ENCODE assay signal across 8 cellular contexts in genomic region chr15:56040081-56041035, GRCh38. TPM values are rescaled to one million over a fixed set of nuclear protein-coding genes. Genes with fewer than 3 reads are reported as not detected.
DNase-seq lines count a peak whose midpoint lies in the region; ATAC-seq and TF ChIP-seq lines count a peak whose summit lies in the region.

No MANE protein-coding gene starts in this region.

- H3K27me3 ChIP-seq in brain microvascular endothelial cell (replicated peaks) (no peaks in the 10 kb centered on the region), left lung (no peaks in the 10 kb centered on the region)

- H3K4me3 ChIP-seq in brain microvascular endothelial cell (ENCODE audit: low read depth, low read length) (no peak overlapping the region), left lung (no peak overlapping the region), urinary bladder (ENCODE audit: low read depth, low read length) (no peak overlapping the region)

- intact Hi-C loops in left lung (cut with DNase I), result no loop called here

- H3K4me1 ChIP-seq in left lung (peaks cover 7 to 8% of the 10 kb centered on the region in 2 donors), urinary bladder (ENCODE audit: insufficient read depth) (no peaks in the 10 kb centered on the region)

- WGBS in urinary bladder, result 44% methylated on average over 8 of the region's 8 CpGs

- DNase-seq in GM03348 (ENCODE audit: low spot score) (peak; percentile 81), NCI-H1436 treated with DMSO at 0.1 percent for 48 hours (lab: John Stamatoyannopoulos, UW) (peak; percentile 57), brain microvascular endothelial cell (peak; percentile 94), left lung (peak in 1 of 2 donors; percentile 65), GM10248 (ENCODE audit: extremely low spot score) (no peak)
- DNase-seq in central memory CD4-positive, alpha-beta T cell, result no peak

- CTCF ChIA-PET in GM10248 (lab: Yijun Ruan, JAX), result interaction anchor here (0.7 to 1.6 kb wide), 3 partner anchors 12 to 15 kb away, joined by 3 to 8 read pairs (median 4); no protein-coding TSS in a partner anchor

- H3K27ac ChIP-seq in brain microvascular endothelial cell (peak overlapping the region; percentile 79), left lung (peak overlapping the region; percentile 66 to 67), urinary bladder (ENCODE audit: low read depth) (peak overlapping the region; percentile 45)

- ATAC-seq in left lung (peak; percentile 88), HG03460 (IDR thresholded peaks at IDR 0.05; ENCODE audit: unreplicated experiment) (no peak)

- POLR2A ChIA-PET in GM10248 (lab: Yijun Ruan, JAX), result no interaction called here

- H3K36me3 ChIP-seq in brain microvascular endothelial cell (replicated peaks) (no peaks in the 10 kb centered on the region), left lung (no peaks in the 10 kb centered on the region), urinary bladder (ENCODE audit: insufficient read depth) (no peaks in the 10 kb centered on the region)

- no peak for TF ChIP-seq CTCF in brain microvascular endothelial cell (IDR thresholded peaks at IDR 0.05; ENCODE audit: low read depth, low read length, missing control alignments)
- no peak for TF ChIP-seq CTCF in left lung (IDR thresholded peaks at IDR 0.05)
- no peak for TF ChIP-seq CTCF in GM10248 (IDR thresholded peaks at IDR 0.05; ENCODE audit: control extremely low read depth, extremely low read depth, low read depth, missing control alignments)

- in situ Hi-C loops in brain microvascular endothelial cell (cut with HindIII; ENCODE audit: low pct_ligation_motif_present, low sequenced_read_pairs), result no loop called here

- no peaks in the 10 kb centered on the region for H3K9me3 ChIP-seq in left lung

RNA-seq across cellular contexts. Expression of gene NEDD4, which starts 46.9 kb away (rescaled TPM):
- total RNA-seq in left lung (10 to 100 TPM; 15.0 to 16.7 TPM), urinary bladder (51.2 TPM)
- 12.4 TPM for polyA plus RNA-seq in urinary bladder

Comparison
In these comparisons a context has a peak if more than half of its experiments do, and no peak if none do; other contexts are left out.
1. DNase-seq: peak in GM03348 (single experiment), NCI-H1436 treated with DMSO at 0.1 percent for 48 hours (single experiment) and brain microvascular endothelial cell (single experiment); none in GM10248 (single experiment) and central memory CD4-positive, alpha-beta T cell (single experiment).
2. Peak in every context shown above with its lines, with median percentiles within 50 percentile points of each other: H3K27ac ChIP-seq.